ENCODE assay signal across 27 cellular contexts in the genomic region with DNA sequence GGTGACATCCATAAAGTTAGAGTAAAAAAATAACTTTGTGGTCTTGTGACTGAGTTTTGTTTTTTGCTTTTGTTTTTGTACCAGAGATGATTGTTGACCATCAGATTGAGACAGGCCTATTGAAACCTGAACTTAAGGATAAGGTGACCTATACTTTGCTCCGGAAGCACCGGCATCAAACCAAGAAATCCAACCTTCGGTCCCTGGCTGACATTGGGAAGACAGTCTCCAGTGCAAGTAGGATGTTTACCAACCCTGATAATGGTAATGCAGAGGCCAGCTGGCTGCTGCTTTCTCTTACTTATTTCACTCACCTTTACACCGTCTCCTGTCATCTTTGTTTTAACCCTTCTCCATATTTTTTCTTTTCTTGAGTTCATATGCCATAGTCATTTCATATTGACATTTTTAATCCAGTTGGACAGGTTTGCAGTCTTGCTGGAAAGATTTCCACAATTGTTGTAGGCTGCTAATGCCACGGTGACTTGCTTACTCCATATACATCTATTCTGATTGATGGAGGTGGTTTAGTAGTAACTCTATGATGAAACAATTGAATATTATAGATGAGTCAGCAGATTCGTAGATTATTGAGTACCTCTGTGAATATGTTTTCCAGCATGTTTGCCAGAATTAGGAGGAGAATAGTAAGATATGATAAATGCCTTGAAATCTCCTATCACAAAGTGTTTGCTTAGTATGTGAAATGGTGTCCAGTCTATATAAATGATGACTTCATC. TPM values are rescaled to one million over a fixed set of nuclear protein-coding genes. Genes with fewer than 3 reads are reported as not detected.
"Had no signal": no experiment of that assay in that cellular context is flagged by ENCODE, and none has a peak within 500 bp of the region (broad histone marks: within the 10 kb centered on the region; RNA-seq: fewer than 3 reads in every experiment).

No MANE protein-coding gene starts in this region.

- H3K9me3 ChIP-seq: colonic mucosa, esophagus squamous epithelium, heart right ventricle, sigmoid colon, stomach, thyroid gland had no signal

- ATAC-seq: heart right ventricle; left colon; left ventricle myocardium superior; naive thymus-derived CD8-positive, alpha-beta T cell; stimulated activated effector memory CD8-positive, alpha-beta T cell treated with anti-CD3 and anti-CD28 coated beads, Interleukin-12 subunit alpha, Interleukin-12 subunit beta, amount 100 ng/mL, for 72 hours had no signal

- DNase-seq: colonic mucosa; effector CD8-positive, alpha-beta T cell; esophagus squamous epithelium; foreskin melanocyte; glutamatergic neuron; heart right ventricle; hippocampal formation; islet precursor cell; kidney glomerular epithelial cell; left colon; left ventricle myocardium superior; mesendoderm; midbrain; naive thymus-derived CD8-positive, alpha-beta T cell; nephron progenitor cell; nucleus accumbens; posterior cingulate gyrus; sigmoid colon; stimulated activated CD4-positive, alpha-beta T cell treated with anti-CD3 and anti-CD28 coated beads, Interleukin-2, amount 100 ng/mL, for 24 hours; stimulated activated CD4-positive, alpha-beta T cell treated with anti-CD3 and anti-CD28 coated beads, Interleukin-4, amount 100 ng/mL, for 24 hours; stimulated activated naive CD4-positive, alpha-beta T cell treated with Interleukin-2 at 50 U/mL for 16 hours; stomach; thyroid gland; trophoblast cell had no signal

- H3K36me3 ChIP-seq: colonic mucosa, esophagus squamous epithelium, sigmoid colon, stomach, thyroid gland had no signal

- H3K4me3 ChIP-seq: colonic mucosa, esophagus squamous epithelium, heart right ventricle, sigmoid colon, stomach, thyroid gland had no signal

- H3K4me1 ChIP-seq: colonic mucosa, esophagus squamous epithelium, heart right ventricle, sigmoid colon, thyroid gland had no signal

- H3K27me3 ChIP-seq: colonic mucosa, esophagus squamous epithelium, heart right ventricle, sigmoid colon, stomach, thyroid gland had no signal

- H3K27ac ChIP-seq: colonic mucosa, esophagus squamous epithelium, heart right ventricle, sigmoid colon, stomach, thyroid gland had no signal

RNA-seq across cellular contexts. Expression of a gene that starts 18.3 kb away (rescaled TPM):
- total RNA-seq: endothelial cell of umbilical vein, lung microvascular endothelial cell had no signal
- polyA plus RNA-seq: endothelial cell of umbilical vein had no signal
